ENCODE assay signal across 16 cellular contexts in genomic region chr3:100577382-100578008, GRCh38. TPM values are rescaled to one million over a fixed set of nuclear protein-coding genes. Genes with fewer than 3 reads are reported as not detected.
"Had no signal": no experiment of that assay in that cellular context is flagged by ENCODE, and none has a peak within 500 bp of the region (broad histone marks: within the 10 kb centered on the region; RNA-seq: fewer than 3 reads in every experiment).

No MANE protein-coding gene starts in this region.

- H3K4me1 ChIP-seq: ascending aorta had no signal

- H3K4me3 ChIP-seq: ascending aorta, ovary had no signal

- H3K27ac ChIP-seq: ascending aorta, ovary had no signal

- DNase-seq: activated CD4-positive, alpha-beta T cell treated with anti-CD3 and anti-CD28 coated beads, Interleukin-2, amount 50 U/mL, for 4 hours; activated CD4-positive, CD25-positive, alpha-beta regulatory T cell treated with anti-CD3 and anti-CD28 coated beads, Interleukin-2, amount 50 U/mL, for 72 hours; activated naive CD4-positive, alpha-beta T cell treated with Interleukin-2 at 50 U/mL for 16 hours; erythroblast; naive B cell; ovary; stimulated activated naive CD8-positive, alpha-beta T cell treated with anti-CD3 and anti-CD28 coated beads, Interleukin-15, Interleukin-2, amounts not matched to agents 100 U/mL and 50 U/mL, for 24 hours; trophoblast cell had no signal

- H3K9me3 ChIP-seq: ascending aorta, ovary had no signal

- H3K27ac Mint-ChIP-seq: activated T-helper 17 cell treated with anti-CD3 and anti-CD28 coated beads, Interleukin-2, amount 50 U/mL, for 72 hours had no signal

- H3K36me3 ChIP-seq: ascending aorta, ovary had no signal

- H3K4me3 Mint-ChIP-seq: activated T-helper 17 cell treated with anti-CD3 and anti-CD28 coated beads, Interleukin-2, amount 50 U/mL, for 72 hours; naive B cell had no signal

- ATAC-seq: activated T-helper 17 cell treated with anti-CD3 and anti-CD28 coated beads, Interleukin-2, amount 50 U/mL, for 72 hours; sciatic nerve; stimulated activated naive CD8-positive, alpha-beta T cell treated with anti-CD3 and anti-CD28 coated beads, Interleukin-15, Interleukin-2, amounts not matched to agents 100 U/mL and 50 U/mL, for 24 hours had no signal

- H3K4me1 Mint-ChIP-seq: activated T-helper 17 cell treated with anti-CD3 and anti-CD28 coated beads, Interleukin-2, amount 50 U/mL, for 72 hours; naive B cell had no signal

- H3K27me3 ChIP-seq: ascending aorta, ovary had no signal

- H3K9me3 Mint-ChIP-seq: activated T-helper 17 cell treated with anti-CD3 and anti-CD28 coated beads, Interleukin-2, amount 50 U/mL, for 72 hours had no signal

- H3K36me3 Mint-ChIP-seq: naive B cell had no signal

RNA-seq across cellular contexts. Expression of gene ADGRG7, which starts 31.9 kb away (rescaled TPM):
- total RNA-seq: activated T-helper 17 cell treated with anti-CD3 and anti-CD28 coated beads, Interleukin-2, amount 50 U/mL, for 72 hours; ascending aorta; dermis microvascular lymphatic vessel endothelial cell; lung microvascular endothelial cell; mononuclear cell; ovary; pulmonary artery endothelial cell; sciatic nerve; T-helper 2 cell treated with Interferon-gamma antibody and Interleukin-4, amounts not matched to agents 100 ng/mL and 5 ng/mL, for 36 hours had no signal
- polyA plus RNA-seq: ovary had no signal
